15 cellular contexts compared by ENCODE assay signal in genomic region chr1:110393691-110394564, GRCh38. TPM values are rescaled to one million over a fixed set of nuclear protein-coding genes. Genes with fewer than 3 reads are reported as not detected.
DNase-seq lines count a peak whose midpoint lies in the region; ATAC-seq and TF ChIP-seq lines count a peak whose summit lies in the region.
"Had no signal": no experiment of that assay in that cellular context is flagged by ENCODE, and none has a peak within 500 bp of the region (broad histone marks: within the 10 kb centered on the region; RNA-seq: fewer than 3 reads in every experiment).

No MANE protein-coding gene starts in this region.

- no TSS peak for BruUV-seq in PC-3 (replicated peaks; lab: Mats Ljungman, UMichigan)

- H3K27me3 Mint-ChIP-seq in activated CD8-positive, alpha-beta memory T cell treated with anti-CD3 and anti-CD28 coated beads, Interleukin-2, amount 10 ng/mL, durations not matched to agents 7 days and 5 days = no peaks in the 10 kb centered on the region
- peaks cover 0 to 4% (median 1%) of the 10 kb centered on the region in 3 donors for H3K27me3 Mint-ChIP-seq in immature natural killer cell (ENCODE audit: low read depth in 3 of 3)

- no peak overlapping the region for H2AFZ ChIP-seq in PC-3 (ENCODE audit: low read length)
- H2AFZ ChIP-seq: GM23338 had no signal

- H3K36me3 ChIP-seq in PC-3 (ENCODE audit: low read depth, low read length) = no peaks in the 10 kb centered on the region
- peaks cover 0 to 21% of the 10 kb centered on the region in 2 donors for H3K36me3 ChIP-seq in muscle layer of duodenum (ENCODE audit: control insufficient read depth in 1 of 2, insufficient read depth in 2 of 2, low read length in 2 of 2)

- H3K4me1 ChIP-seq in PC-3 (ENCODE audit: insufficient read depth, low read length) = peaks cover 26% of the 10 kb centered on the region
- H3K4me1 ChIP-seq in muscle layer of duodenum (ENCODE audit: control insufficient read depth in 1 of 2, insufficient read depth in 2 of 2, low read length in 2 of 2) = no peaks in the 10 kb centered on the region

- H3F3A ChIP-seq in PC-3 (ENCODE audit: low read length, unreplicated experiment) = peaks cover 10% of the 10 kb centered on the region

- H4K20me1 ChIP-seq in PC-3 (ENCODE audit: low read length) = no peaks in the 10 kb centered on the region

- intact Hi-C loops in PC-3 (cut with micrococcal nuclease) = loop anchor here (5.0 kb wide), 2 partner anchors 37 to 57 kb away; partner anchors contain the start of gene RBM15

- H3K36me3 Mint-ChIP-seq in activated CD8-positive, alpha-beta memory T cell treated with anti-CD3 and anti-CD28 coated beads, Interleukin-2, amount 10 ng/mL, durations not matched to agents 7 days and 5 days = peaks cover 21% of the 10 kb centered on the region
- peaks cover 4 to 21% (median 20%) of the 10 kb centered on the region in 3 donors for H3K36me3 Mint-ChIP-seq in immature natural killer cell
- H3K36me3 Mint-ChIP-seq: natural killer cell had no signal

- H3K27me3 ChIP-seq in PC-3 (ENCODE audit: low read length) = no peaks in the 10 kb centered on the region
- H3K27me3 ChIP-seq in muscle layer of duodenum (ENCODE audit: low read depth, low read length) = no peaks in the 10 kb centered on the region
- H3K27me3 ChIP-seq: heart right ventricle, tibial artery had no signal

- ATAC-seq in PC-3 (peak; percentile 89), HG03095 (IDR thresholded peaks at IDR 0.05; ENCODE audit: unreplicated experiment) (no peak)
- ATAC-seq in activated CD8-positive, alpha-beta memory T cell treated with anti-CD3 and anti-CD28 coated beads, Interleukin-2, amount 10 ng/mL, durations not matched to agents 7 days and 5 days = no peak
- ATAC-seq: GM23338, heart right ventricle, natural killer cell had no signal

- H3K27ac Mint-ChIP-seq in activated CD8-positive, alpha-beta memory T cell treated with anti-CD3 and anti-CD28 coated beads, Interleukin-2, amount 10 ng/mL, durations not matched to agents 7 days and 5 days = no peak overlapping the region
- H3K27ac Mint-ChIP-seq in immature natural killer cell = no peak overlapping the region
- H3K27ac Mint-ChIP-seq: GM23338, natural killer cell had no signal

- H3K4me3 ChIP-seq in PC-3 (ENCODE audit: low read length) (peak overlapping the region; percentile 21; the same call in 1 of the 2 replicates), muscle layer of duodenum (ENCODE audit: low read depth in 1 of 2, low read length in 2 of 2) (no peak overlapping the region)
- H3K4me3 ChIP-seq: GM23338, heart right ventricle, tibial artery had no signal

- H3K27ac ChIP-seq in PC-3 (ENCODE audit: low read length) (peak overlapping the region; percentile 69), epithelial cell of prostate (peak overlapping the region; percentile 42), muscle layer of duodenum (ENCODE audit: low read length) (peak overlapping the region; percentile 57)
- H3K27ac ChIP-seq: heart right ventricle, tibial artery had no signal

- in situ Hi-C loops in Caki2 (cut with HindIII; ENCODE audit: low pct_unique_long_range_greater_than_20kb, low sequenced_read_pairs) = no loop called here

- H3K9me3 ChIP-seq in PC-3 (ENCODE audit: low read length) = no peaks in the 10 kb centered on the region
- no peaks in the 10 kb centered on the region for H3K9me3 ChIP-seq in muscle layer of duodenum (ENCODE audit: control insufficient read depth in 1 of 2, low read length in 2 of 2)
- H3K9me3 ChIP-seq: heart right ventricle, tibial artery had no signal

- CTCF ChIA-PET in PC-3 (lab: Charles Lee) = interaction anchor here (0.6 kb wide), 1 partner anchor 69 kb away, joined by 3 read pairs; no protein-coding TSS in a partner anchor
- CTCF ChIA-PET in activated CD8-positive, alpha-beta memory T cell treated with anti-CD3 and anti-CD28 coated beads, Interleukin-2, amount 10 ng/mL, durations not matched to agents 7 days and 5 days (lab: Charles Lee) = interaction anchor here (0.9 to 1.8 kb wide), 4 partner anchors 16 to 186 kb away, joined by 3 to 7 read pairs (median 4); partner anchors contain the start of gene RBM15

- no peaks in the 10 kb centered on the region for H3K79me2 ChIP-seq in PC-3 (ENCODE audit: low read length)

- peaks cover 3% of the 10 kb centered on the region for H3K4me1 Mint-ChIP-seq in activated CD8-positive, alpha-beta memory T cell treated with anti-CD3 and anti-CD28 coated beads, Interleukin-2, amount 10 ng/mL, durations not matched to agents 7 days and 5 days
- no peaks in the 10 kb centered on the region for H3K4me1 Mint-ChIP-seq in immature natural killer cell
- H3K4me1 Mint-ChIP-seq: natural killer cell had no signal

- H3K4me3 Mint-ChIP-seq in activated CD8-positive, alpha-beta memory T cell treated with anti-CD3 and anti-CD28 coated beads, Interleukin-2, amount 10 ng/mL, durations not matched to agents 7 days and 5 days = no peak overlapping the region
- H3K4me3 Mint-ChIP-seq in immature natural killer cell = no peak overlapping the region
- H3K4me3 Mint-ChIP-seq: GM23338, natural killer cell had no signal

- peak overlapping the region; percentile 60 for H3K4me2 ChIP-seq in PC-3 (ENCODE audit: low read length)
- H3K4me2 ChIP-seq: GM23338 had no signal

- H3K9ac ChIP-seq in PC-3 (ENCODE audit: low read length) = peak overlapping the region; percentile 17; the same call in 1 of the 2 replicates

- H3K9me3 Mint-ChIP-seq in activated CD8-positive, alpha-beta memory T cell treated with anti-CD3 and anti-CD28 coated beads, Interleukin-2, amount 10 ng/mL, durations not matched to agents 7 days and 5 days (ENCODE audit: low read depth) = no peaks in the 10 kb centered on the region
- H3K9me3 Mint-ChIP-seq in immature natural killer cell = no peaks in the 10 kb centered on the region
- H3K9me3 Mint-ChIP-seq: natural killer cell had no signal

- POLR2A ChIA-PET in PC-3 (lab: Charles Lee; ENCODE audit: unreplicated experiment) = interaction anchor here (0.6 kb wide), 1 partner anchor 1924 kb away, joined by 3 read pairs; no protein-coding TSS in a partner anchor

- TF ChIP-seq CTCF in PC-3 (conservative IDR thresholded peaks at IDR 0.05; ENCODE audit: low read depth, low read length) = no peak

- DNase-seq in Caki2 (ENCODE audit: low read depth) (peak; percentile 90), PC-3 (peak; percentile 89), epithelial cell of prostate (ENCODE audit: low read depth, low spot score) (peak; percentile 57), NCI-H82 treated with DMSO at 0.1 percent for 48 hours (lab: John Stamatoyannopoulos, UW; ENCODE audit: unreplicated experiment) (no peak), immature natural killer cell (no peak)
- no peak for DNase-seq in activated CD8-positive, alpha-beta memory T cell treated with anti-CD3 and anti-CD28 coated beads, Interleukin-2, amount 10 ng/mL, durations not matched to agents 7 days and 5 days
- DNase-seq: activated CD4-positive, alpha-beta T cell treated with anti-CD3 and anti-CD28 coated beads for 4 hours; heart right ventricle; natural killer cell; NCI-H1930; stimulated activated CD4-positive, alpha-beta T cell treated with anti-CD3 and anti-CD28 coated beads, Interleukin-4, amount 100 ng/mL, for 24 hours; tibial artery had no signal

- no peaks in the 10 kb centered on the region for H3K9me2 ChIP-seq in PC-3 (replicated peaks; ENCODE audit: low read length)

RNA-seq across cellular contexts. Expression of gene SLC16A4, which starts 3.1 kb away (rescaled TPM):
- total RNA-seq in Caki2 (2014; rRNA removed; shearing (Covaris generic); ENCODE audit: low replicate concordance) = 54.2 and 56.5 TPM in 2 replicates
- 0.22 and 0.29 TPM in 2 replicates for total RNA-seq in PC-3 (2014; rRNA removed)
- under 1 TPM; 0.14 to 0.23 TPM for total RNA-seq in activated CD8-positive, alpha-beta memory T cell treated with anti-CD3 and anti-CD28 coated beads, Interleukin-2, amount 10 ng/mL, durations not matched to agents 7 days and 5 days
- under 1 TPM in 1 of 3 donors, not detected in 2; 0.80 TPM for polyA plus RNA-seq in immature natural killer cell

RNA-seq across cellular contexts. Expression of gene LAMTOR5, which starts 13.6 kb away (rescaled TPM):
- total RNA-seq in Caki2 (2014; rRNA removed; shearing (Covaris generic); ENCODE audit: low replicate concordance) = 151 and 170 TPM in 2 replicates
- total RNA-seq in PC-3 (2014; rRNA removed) = 143 and 147 TPM in 2 replicates
- 100 to 1,000 TPM; 109 to 130 TPM for total RNA-seq in activated CD8-positive, alpha-beta memory T cell treated with anti-CD3 and anti-CD28 coated beads, Interleukin-2, amount 10 ng/mL, durations not matched to agents 7 days and 5 days
- 100 to 1,000 TPM; 254 to 387 (median 277) TPM for polyA plus RNA-seq in immature natural killer cell

RNA-seq across cellular contexts. Expression of gene RBM15, which starts 54.8 kb away (rescaled TPM):
- 12.6 and 14.1 TPM in 2 replicates for total RNA-seq in Caki2 (2014; rRNA removed; shearing (Covaris generic); ENCODE audit: low replicate concordance)
- 41.3 and 47.0 TPM in 2 replicates for total RNA-seq in PC-3 (2014; rRNA removed)
- total RNA-seq in activated CD8-positive, alpha-beta memory T cell treated with anti-CD3 and anti-CD28 coated beads, Interleukin-2, amount 10 ng/mL, durations not matched to agents 7 days and 5 days = 100 to 1,000 TPM in 1 of 2 experiments, 10 to 100 TPM in 1; 76.5 to 122 TPM
- polyA plus RNA-seq in immature natural killer cell = 10 to 100 TPM in 1 of 3 donors, 1 to 10 TPM in 2; 5.7 to 14.4 (median 10.0) TPM

RNA-seq across cellular contexts. Expression of gene PROK1, which starts 57.0 kb away (rescaled TPM):
- total RNA-seq in Caki2 (2014; rRNA removed; shearing (Covaris generic); ENCODE audit: low replicate concordance) = not detected in 2 replicates
- not detected in 2 replicates for total RNA-seq in PC-3 (2014; rRNA removed)
- not detected for total RNA-seq in activated CD8-positive, alpha-beta memory T cell treated with anti-CD3 and anti-CD28 coated beads, Interleukin-2, amount 10 ng/mL, durations not matched to agents 7 days and 5 days
- not detected for polyA plus RNA-seq in immature natural killer cell
- total RNA-seq: GM23338, natural killer cell had no signal
- polyA plus RNA-seq: GM23338 had no signal

Comparison
In these comparisons a context has a peak if more than half of its experiments do, and no peak if none do; other contexts are left out.
1. DNase-seq: peak in Caki2 (single experiment), PC-3 (single experiment) and epithelial cell of prostate (single experiment); none in NCI-H82 treated with DMSO at 0.1 percent for 48 hours (single experiment), activated CD8-positive, alpha-beta memory T cell treated with anti-CD3 and anti-CD28 coated beads, Interleukin-2, amount 10 ng/mL, durations not matched to agents 7 days and 5 days (single experiment) and immature natural killer cell (0 of 3).
2. RNA of gene SLC16A4, which starts 3.1 kb away (total RNA-seq): 54.2 to 56.5 TPM in Caki2; 0.14 to 0.23 TPM in activated CD8-positive, alpha-beta memory T cell treated with anti-CD3 and anti-CD28 coated beads, Interleukin-2, amount 10 ng/mL, durations not matched to agents 7 days and 5 days and 0.22 to 0.29 TPM in PC-3; every median in the first group is over 10 times any median in the second.
3. Peak in every context shown above with its lines, with median percentiles within 50 percentile points of each other: H3K27ac ChIP-seq.